Comparison of ENCODE assay signal across 8 cellular contexts in genomic region chr6:41713650-41714291, GRCh38. TPM values are rescaled to one million over a fixed set of nuclear protein-coding genes. Genes with fewer than 3 reads are reported as not detected.
DNase-seq lines count a peak whose midpoint lies in the region; ATAC-seq and TF ChIP-seq lines count a peak whose summit lies in the region.

No MANE protein-coding gene starts in this region.

- peak overlapping the region; percentile 31 for H3K4me3 ChIP-seq in GM06990 (replicated peaks; ENCODE audit: low read depth, low read length)
- H3K4me3 ChIP-seq in OCI-LY1 (ENCODE audit: low read depth, low read length, poor library complexity, severe bottlenecking) = no peak overlapping the region

- H3K27ac ChIP-seq in OCI-LY1 (ENCODE audit: low read depth, low read length, poor library complexity, severe bottlenecking) = peak overlapping the region; percentile 10

- H2AFZ ChIP-seq in OCI-LY1 (ENCODE audit: low read length) = no peak overlapping the region

- H4K20me1 ChIP-seq in OCI-LY1 (ENCODE audit: insufficient read depth, low read length) = no peaks in the 10 kb centered on the region

- H3K4me1 ChIP-seq in OCI-LY1 (ENCODE audit: insufficient read depth, low read length, severe bottlenecking) = peaks cover 40% of the 10 kb centered on the region

- no peaks in the 10 kb centered on the region for H3K27me3 ChIP-seq in GM06990 (replicated peaks; ENCODE audit: control insufficient read depth, insufficient read depth, low read length)
- no peaks in the 10 kb centered on the region for H3K27me3 ChIP-seq in OCI-LY1 (ENCODE audit: insufficient read depth, low read length)

- no peak overlapping the region; the same call in 1 of the 2 replicates for H3K4me2 ChIP-seq in OCI-LY1 (ENCODE audit: low read length)

- DNase-seq in GM06990 (ENCODE audit: extremely low read depth, insufficient read length) (peak; percentile 81), kidney tubule cell (ENCODE audit: low spot score) (peak; percentile 85), HT-29 (ENCODE audit: low spot score) (no peak), inferior parietal cortex (ENCODE audit: extremely low spot score) (no peak), cerebellum (ENCODE audit: low spot score) (no peak), NCI-H1105 treated with DMSO at 0.1 percent for 48 hours (lab: John Stamatoyannopoulos, UW) (no peak)

- no peaks in the 10 kb centered on the region for H3K9me3 ChIP-seq in OCI-LY1 (ENCODE audit: low read length)

- H3K79me2 ChIP-seq in OCI-LY1 (ENCODE audit: insufficient read depth, low read length) = no peaks in the 10 kb centered on the region

- peaks cover 14% of the 10 kb centered on the region for H3K36me3 ChIP-seq in GM06990 (ENCODE audit: control insufficient read depth, insufficient read depth, low read length)
- no peaks in the 10 kb centered on the region; the same call in 1 of the 2 replicates for H3K36me3 ChIP-seq in OCI-LY1 (ENCODE audit: insufficient read depth, low read length)

- no peaks in the 10 kb centered on the region for H3F3A ChIP-seq in OCI-LY1 (ENCODE audit: insufficient read depth, low read length)

- no peak overlapping the region for H3K9ac ChIP-seq in OCI-LY1 (ENCODE audit: low read length)

- no peaks in the 10 kb centered on the region for H3K9me2 ChIP-seq in OCI-LY1 (ENCODE audit: low read depth, low read length)

- no peak for TF ChIP-seq CTCF in GM06990 (IDR thresholded peaks at IDR 0.05; ENCODE audit: insufficient read depth, low read length, poor library complexity, severe bottlenecking)
- no peak for TF ChIP-seq CTCF in OCI-LY1 (IDR thresholded peaks at IDR 0.05; ENCODE audit: low read length)

- peak; percentile 63 for ATAC-seq in GM21529 (IDR thresholded peaks at IDR 0.05; ENCODE audit: unreplicated experiment)

RNA-seq across cellular contexts. Expression of gene TFEB, which starts 21.6 kb away (rescaled TPM):
- 24.0 and 24.1 TPM in 2 replicates for total RNA-seq in HT-29 (2014; rRNA removed; shearing (Covaris generic))
- 1.9 TPM for total RNA-seq in cerebellum

RNA-seq across cellular contexts. Expression of gene PGC, which starts 33.4 kb away (rescaled TPM):
- 0.20 and 0.26 TPM in 2 replicates for total RNA-seq in HT-29 (2014; rRNA removed; shearing (Covaris generic))
- total RNA-seq in cerebellum = 0.36 TPM

Comparison
In these comparisons a context has a peak if more than half of its experiments do, and no peak if none do; other contexts are left out.
1. DNase-seq: peak in GM06990 (single experiment) and kidney tubule cell (single experiment); none in HT-29 (single experiment), inferior parietal cortex (single experiment), cerebellum (single experiment) and NCI-H1105 treated with DMSO at 0.1 percent for 48 hours (single experiment).